Comparison of ENCODE assay signal across 8 cellular contexts in genomic region chr3:113844622-113845222, GRCh38. TPM values are rescaled to one million over a fixed set of nuclear protein-coding genes. Genes with fewer than 3 reads are reported as not detected.
DNase-seq lines count a peak whose midpoint lies in the region; ATAC-seq and TF ChIP-seq lines count a peak whose summit lies in the region.

No MANE protein-coding gene starts in this region.

- no peaks in the 10 kb centered on the region for H3K9me2 ChIP-seq in GM23248 (ENCODE audit: insufficient read depth)

- DNase-seq in CD4-positive, CD25-positive, alpha-beta regulatory T cell: peak in 2 of 3 donors; percentile 36 to 58
- DNase-seq in GM23248 (peak; percentile 65), NCI-H345 treated with DMSO at 0.1 percent for 48 hours (lab: John Stamatoyannopoulos, UW; ENCODE audit: unreplicated experiment) (peak; percentile 9), chondrocyte (ENCODE audit: low spot score) (no peak), middle frontal gyrus (ENCODE audit: extremely low spot score, low spot score) (peak; percentile 8)
- no peak for DNase-seq in activated naive CD8-positive, alpha-beta T cell treated with anti-CD3 and anti-CD28 coated beads for 36 hours

- no peaks in the 10 kb centered on the region for H3K36me3 ChIP-seq in CD4-positive, CD25-positive, alpha-beta regulatory T cell (ENCODE audit: control insufficient read depth, insufficient read depth, low read length)
- H3K36me3 ChIP-seq in GM23248 (ENCODE audit: low read depth): no peaks in the 10 kb centered on the region

- no peaks in the 10 kb centered on the region for H3K27me3 ChIP-seq in CD4-positive, CD25-positive, alpha-beta regulatory T cell (ENCODE audit: control insufficient read depth, insufficient read depth, low read length)
- H3K27me3 ChIP-seq in GM23248 (replicated peaks; ENCODE audit: insufficient read depth): no peaks in the 10 kb centered on the region

- H3K27ac Mint-ChIP-seq in CD4-positive, CD25-positive, alpha-beta regulatory T cell: no peak overlapping the region
- no peak overlapping the region for H3K27ac Mint-ChIP-seq in chondrocyte (ENCODE audit: unreplicated experiment)
- no peak overlapping the region for H3K27ac Mint-ChIP-seq in activated naive CD8-positive, alpha-beta T cell treated with anti-CD3 and anti-CD28 coated beads for 36 hours

- no peak overlapping the region; the same call in 1 of the 2 replicates for H2AFZ ChIP-seq in GM23248

- no peaks in the 10 kb centered on the region for H3F3A ChIP-seq in GM23248 (ENCODE audit: insufficient read depth)

- no peak overlapping the region for H3K4me3 Mint-ChIP-seq in CD4-positive, CD25-positive, alpha-beta regulatory T cell
- H3K4me3 Mint-ChIP-seq in chondrocyte (ENCODE audit: unreplicated experiment): no peak overlapping the region
- no peak overlapping the region for H3K4me3 Mint-ChIP-seq in activated naive CD8-positive, alpha-beta T cell treated with anti-CD3 and anti-CD28 coated beads for 36 hours

- H3K9ac ChIP-seq in GM23248: no peak overlapping the region

- TF ChIP-seq CTCF in chondrocyte (IDR thresholded peaks at IDR 0.05): peak; percentile 87

- H3K27ac ChIP-seq in CD4-positive, CD25-positive, alpha-beta regulatory T cell (ENCODE audit: insufficient read depth, low read length, poor library complexity, severe bottlenecking): no peak overlapping the region
- H3K27ac ChIP-seq in GM23248: no peak overlapping the region

- no peaks in the 10 kb centered on the region for H3K9me3 ChIP-seq in CD4-positive, CD25-positive, alpha-beta regulatory T cell (ENCODE audit: control insufficient read depth in 2 of 2, low read length in 2 of 2)
- no peaks in the 10 kb centered on the region for H3K9me3 ChIP-seq in GM23248 (ENCODE audit: low read depth)

- H3K4me2 ChIP-seq in GM23248 (ENCODE audit: unreplicated experiment): no peak overlapping the region

- in situ Hi-C loops in GM23248 (cut with MboI): loop anchor here (5.0 kb wide), 1 partner anchor 68 kb away; no protein-coding TSS in a partner anchor

- no peak for ATAC-seq in CD4-positive, CD25-positive, alpha-beta regulatory T cell (ENCODE audit: low read depth in 2 of 2)
- ATAC-seq in HG03280 (IDR thresholded peaks at IDR 0.05; ENCODE audit: unreplicated experiment) (no peak), HG02870 (IDR thresholded peaks at IDR 0.05; ENCODE audit: unreplicated experiment) (no peak)

- no peaks in the 10 kb centered on the region for H3K36me3 Mint-ChIP-seq in CD4-positive, CD25-positive, alpha-beta regulatory T cell
- no peaks in the 10 kb centered on the region for H3K36me3 Mint-ChIP-seq in chondrocyte (ENCODE audit: low read depth)
- H3K36me3 Mint-ChIP-seq in activated naive CD8-positive, alpha-beta T cell treated with anti-CD3 and anti-CD28 coated beads for 36 hours: no peaks in the 10 kb centered on the region

- H3K9me3 Mint-ChIP-seq in CD4-positive, CD25-positive, alpha-beta regulatory T cell: no peaks in the 10 kb centered on the region
- H3K9me3 Mint-ChIP-seq in chondrocyte (ENCODE audit: low read depth): no peaks in the 10 kb centered on the region
- H3K9me3 Mint-ChIP-seq in activated naive CD8-positive, alpha-beta T cell treated with anti-CD3 and anti-CD28 coated beads for 36 hours: no peaks in the 10 kb centered on the region

- peaks cover 0 to 3% (median 0%) of the 10 kb centered on the region in 4 donors for H3K4me1 Mint-ChIP-seq in CD4-positive, CD25-positive, alpha-beta regulatory T cell
- peaks cover 4% of the 10 kb centered on the region for H3K4me1 Mint-ChIP-seq in chondrocyte (ENCODE audit: low read depth)
- H3K4me1 Mint-ChIP-seq in activated naive CD8-positive, alpha-beta T cell treated with anti-CD3 and anti-CD28 coated beads for 36 hours: no peaks in the 10 kb centered on the region

- H3K4me1 ChIP-seq in CD4-positive, CD25-positive, alpha-beta regulatory T cell (ENCODE audit: control insufficient read depth, insufficient read depth, low read length, poor library complexity, severe bottlenecking): no peaks in the 10 kb centered on the region
- H3K4me1 ChIP-seq in GM23248 (ENCODE audit: insufficient read depth): no peaks in the 10 kb centered on the region

- H3K27me3 Mint-ChIP-seq in CD4-positive, CD25-positive, alpha-beta regulatory T cell: peaks cover 9% of the 10 kb centered on the region
- H3K27me3 Mint-ChIP-seq in chondrocyte (ENCODE audit: low read depth): no peaks in the 10 kb centered on the region
- H3K27me3 Mint-ChIP-seq in activated naive CD8-positive, alpha-beta T cell treated with anti-CD3 and anti-CD28 coated beads for 36 hours: no peaks in the 10 kb centered on the region

- H3K79me2 ChIP-seq in GM23248 (ENCODE audit: insufficient read depth): no peaks in the 10 kb centered on the region

- WGBS in GM23248 (ENCODE audit: low coverage in 1 of 2, low lambda C conversion rate in 2 of 2, missing lambda C conversion rate in 2 of 2), 2 experiments: 21 to 25% methylated on average over 4 of the region's 4 CpGs

- no peak overlapping the region for H3K4me3 ChIP-seq in CD4-positive, CD25-positive, alpha-beta regulatory T cell (ENCODE audit: low read depth, low read length)
- H3K4me3 ChIP-seq in GM23248: no peak overlapping the region

- no peaks in the 10 kb centered on the region for H4K20me1 ChIP-seq in GM23248 (ENCODE audit: insufficient read depth)

RNA-seq across cellular contexts. Expression of gene GRAMD1C, which starts 6.1 kb away (rescaled TPM):
- total RNA-seq in CD4-positive, CD25-positive, alpha-beta regulatory T cell: 1.8 TPM
- polyA plus RNA-seq in CD4-positive, CD25-positive, alpha-beta regulatory T cell: 1 to 10 TPM in 1 of 4 donors, under 1 TPM in 2, not detected in 1; 0.20 to 1.4 (median 0.32) TPM
- total RNA-seq in GM23248 (2014; rRNA removed; shearing (Covaris generic)): 3.2 and 19.9 TPM in 2 replicates
- polyA plus RNA-seq in GM23248 (2016; fragmentation: Nextera tagmentation; extraction: Ambion mirVana): 6.0 and 6.4 TPM in 2 replicates
- total RNA-seq in chondrocyte: 1.2 to 2.3 TPM (median 1.6 TPM) in 3 replicates
- under 1 TPM; 0.21 to 0.54 TPM for total RNA-seq in activated naive CD8-positive, alpha-beta T cell treated with anti-CD3 and anti-CD28 coated beads for 36 hours

Comparison
In these comparisons a context has a peak if more than half of its experiments do, and no peak if none do; other contexts are left out.
1. DNase-seq: peak in CD4-positive, CD25-positive, alpha-beta regulatory T cell (2 of 3), GM23248 (single experiment), NCI-H345 treated with DMSO at 0.1 percent for 48 hours (single experiment) and middle frontal gyrus (single experiment); none in chondrocyte (single experiment) and activated naive CD8-positive, alpha-beta T cell treated with anti-CD3 and anti-CD28 coated beads for 36 hours (single experiment).